17 cellular contexts compared by ENCODE assay signal in the genomic region with DNA sequence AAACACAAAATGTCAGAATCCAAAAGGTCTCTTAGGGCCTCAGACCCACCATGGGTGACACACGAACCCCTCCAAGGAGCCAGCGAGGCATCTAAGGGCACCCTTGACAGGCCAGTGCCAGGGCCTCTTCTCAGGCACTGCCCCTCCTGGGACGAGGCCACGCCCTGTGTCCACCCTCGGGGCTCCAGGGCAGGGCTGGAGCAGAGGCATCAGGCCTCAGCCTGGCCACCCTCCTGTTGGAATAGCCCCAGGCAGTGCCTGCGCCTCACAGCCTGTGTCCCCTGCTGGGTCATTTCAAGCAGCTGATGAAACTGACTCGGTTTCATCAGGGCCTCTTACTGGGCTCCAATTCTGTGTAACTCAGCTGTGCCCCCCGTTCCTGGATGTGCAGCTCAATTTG.
DNase-seq lines count a peak whose midpoint lies in the region; ATAC-seq lines count a peak whose summit lies in the region.
"Had no signal": no experiment of that assay in that cellular context is flagged by ENCODE, and none has a peak within 500 bp of the region (broad histone marks: within the 10 kb centered on the region; RNA-seq: fewer than 3 reads in every experiment).

No MANE protein-coding gene starts in this region.

- no peaks in the 10 kb centered on the region for H3K36me3 ChIP-seq in NT2/D1 (ENCODE audit: insufficient read depth, insufficient read length, low read length)
- H3K36me3 ChIP-seq: SJSA1 had no signal

- peak overlapping the region; percentile 0 for H3K9ac ChIP-seq in NT2/D1 (ENCODE audit: insufficient read length, low read depth)

- H3K4me3 ChIP-seq in NT2/D1 (ENCODE audit: insufficient read length, low read depth), result no peak overlapping the region
- H3K4me3 ChIP-seq: GM23338, left lung, mucosa of descending colon, SJSA1 had no signal

- H3K27ac Mint-ChIP-seq in stimulated activated naive CD8-positive, alpha-beta T cell treated with anti-CD3 and anti-CD28 coated beads, Interleukin-15, Interleukin-2, amounts not matched to agents 100 ng/mL and 50 ng/mL, for 24 hours, result peak overlapping the region; percentile 85
- peak overlapping the region; percentile 92 to 95 for H3K27ac Mint-ChIP-seq in effector memory CD8-positive, alpha-beta T cell
- H3K27ac Mint-ChIP-seq: GM23338 had no signal

- no peaks in the 10 kb centered on the region for H3K9me3 Mint-ChIP-seq in stimulated activated naive CD8-positive, alpha-beta T cell treated with anti-CD3 and anti-CD28 coated beads, Interleukin-15, Interleukin-2, amounts not matched to agents 100 ng/mL and 50 ng/mL, for 24 hours
- no peaks in the 10 kb centered on the region for H3K9me3 Mint-ChIP-seq in effector memory CD8-positive, alpha-beta T cell
- H3K9me3 Mint-ChIP-seq: GM23338 had no signal

- no peaks in the 10 kb centered on the region for H3K9me3 ChIP-seq in NT2/D1 (ENCODE audit: insufficient read depth, low read length)
- H3K9me3 ChIP-seq: left lung, mucosa of descending colon, SJSA1 had no signal

- peaks cover 33% of the 10 kb centered on the region for H3K36me3 Mint-ChIP-seq in stimulated activated naive CD8-positive, alpha-beta T cell treated with anti-CD3 and anti-CD28 coated beads, Interleukin-15, Interleukin-2, amounts not matched to agents 100 ng/mL and 50 ng/mL, for 24 hours (ENCODE audit: low read depth)
- peaks cover 69% of the 10 kb centered on the region for H3K36me3 Mint-ChIP-seq in effector memory CD8-positive, alpha-beta T cell (ENCODE audit: insufficient read depth)

- no peaks in the 10 kb centered on the region for H3K27me3 Mint-ChIP-seq in stimulated activated naive CD8-positive, alpha-beta T cell treated with anti-CD3 and anti-CD28 coated beads, Interleukin-15, Interleukin-2, amounts not matched to agents 100 ng/mL and 50 ng/mL, for 24 hours
- H3K27me3 Mint-ChIP-seq in effector memory CD8-positive, alpha-beta T cell, result no peaks in the 10 kb centered on the region

- H3K4me1 Mint-ChIP-seq in stimulated activated naive CD8-positive, alpha-beta T cell treated with anti-CD3 and anti-CD28 coated beads, Interleukin-15, Interleukin-2, amounts not matched to agents 100 ng/mL and 50 ng/mL, for 24 hours (ENCODE audit: low read depth), result peaks cover 65% of the 10 kb centered on the region
- H3K4me1 Mint-ChIP-seq in effector memory CD8-positive, alpha-beta T cell (ENCODE audit: low read depth in 2 of 2), result peaks cover 47 to 55% of the 10 kb centered on the region in 2 donors

- no peaks in the 10 kb centered on the region for H3K27me3 ChIP-seq in NT2/D1 (ENCODE audit: insufficient read depth, insufficient read length)
- H3K27me3 ChIP-seq: foreskin keratinocyte, left lung, SJSA1 had no signal

- no peak overlapping the region for H3K4me3 Mint-ChIP-seq in stimulated activated naive CD8-positive, alpha-beta T cell treated with anti-CD3 and anti-CD28 coated beads, Interleukin-15, Interleukin-2, amounts not matched to agents 100 ng/mL and 50 ng/mL, for 24 hours
- H3K4me3 Mint-ChIP-seq in effector memory CD8-positive, alpha-beta T cell, result no peak overlapping the region
- H3K4me3 Mint-ChIP-seq: GM23338 had no signal

- H3K4me1 ChIP-seq in NT2/D1 (ENCODE audit: insufficient read depth, insufficient read length), result peaks cover 23% of the 10 kb centered on the region
- H3K4me1 ChIP-seq: foreskin keratinocyte, SJSA1 had no signal

- no peak for DNase-seq in stimulated activated naive CD8-positive, alpha-beta T cell treated with anti-CD3 and anti-CD28 coated beads, Interleukin-15, Interleukin-2, amounts not matched to agents 100 U/mL and 50 U/mL, for 24 hours
- DNase-seq in NT2/D1 (ENCODE audit: low read depth, low spot score) (no peak), NCI-H748 (lab: John Stamatoyannopoulos, UW; ENCODE audit: unreplicated experiment) (no peak), Kasumi-1 (lab: John Stamatoyannopoulos, UW) (no peak)
- no peak for DNase-seq in effector memory CD8-positive, alpha-beta T cell
- no peak for DNase-seq in central memory CD4-positive, alpha-beta T cell
- DNase-seq: cortex of kidney; foreskin keratinocyte; NCI-H1092 treated with DMSO at 0.1 percent for 48 hours; NCI-H526 treated with DMSO at 0.1 percent for 48 hours; stimulated activated CD4-positive, alpha-beta T cell treated with anti-CD3 and anti-CD28 coated beads, Interleukin-1b, Interleukin-23, amount 100 ng/mL, for 48 hours had no signal

- ATAC-seq in stimulated activated naive CD8-positive, alpha-beta T cell treated with anti-CD3 and anti-CD28 coated beads, Interleukin-15, Interleukin-2, amounts not matched to agents 100 U/mL and 50 U/mL, for 24 hours, result no peak
- no peak for ATAC-seq in effector memory CD8-positive, alpha-beta T cell (replicated peaks)
- ATAC-seq: foreskin keratinocyte, GM23338, left lung, mucosa of descending colon, sciatic nerve had no signal
